Comparison of ENCODE assay signal across 1 cellular context in genomic region chr16:15643453-15644305, GRCh38.
TF ChIP-seq lines count a peak whose summit lies in the region.

No MANE protein-coding gene starts in this region.

TF ChIP-seq in K562, 482 proteins besides CTCF, POLR2A, EP300 and RAD21 (continued from another document):
- TF ChIP-seq CBX3 (IDR thresholded peaks at IDR 0.05; ENCODE audit: borderline replicate concordance in 1 of 2, low read length in 2 of 2) = no peak
- TF ChIP-seq NRF1 (conservative IDR thresholded peaks at IDR 0.05 in 1 of 2, IDR thresholded peaks at IDR 0.05 in 1 of 2) = no peak; a peak in 1 of 4 replicates
- no peak for TF ChIP-seq ZSCAN32 (CRISPR knock-in tag; IDR thresholded peaks at IDR 0.05)
- TF ChIP-seq FOXM1 (IDR thresholded peaks at IDR 0.05; ENCODE audit: low read depth) = peak; percentile 96
- no peak for TF ChIP-seq FOXM1 (CRISPR knock-in tag; IDR thresholded peaks at IDR 0.05; ENCODE audit: low read depth)
- TF ChIP-seq USF2 (CRISPR knock-in tag; IDR thresholded peaks at IDR 0.05) = peak; percentile 86
- peak; percentile 75; the same call in 1 of the 2 replicates for TF ChIP-seq C11orf30 (IDR thresholded peaks at IDR 0.05; ENCODE audit: low read depth)
- peak; percentile 70 for TF ChIP-seq POLR2H (tag; IDR thresholded peaks at IDR 0.05; ENCODE audit: low read depth)
- peak; percentile 65; the same call in 1 of the 2 replicates for TF ChIP-seq DMBX1 (CRISPR knock-in tag; IDR thresholded peaks at IDR 0.05; ENCODE audit: borderline replicate concordance)
- 0 out of 2 replicates have a peak, but pooled peaks have one; percentile 42 for TF ChIP-seq CREB3 (tag; conservative IDR thresholded peaks at IDR 0.05; ENCODE audit: low read depth)
- TF ChIP-seq SRF (CRISPR knock-in tag; IDR thresholded peaks at IDR 0.05) = no peak
- TF ChIP-seq CBFA2T2 (conservative IDR thresholded peaks at IDR 0.05) = peak; percentile 71
- peak; percentile 90 for TF ChIP-seq BRD9 (IDR thresholded peaks at IDR 0.05; ENCODE audit: low read depth, partially characterized antibody)
- no peak for TF ChIP-seq ZNF79 (CRISPR knock-in tag; IDR thresholded peaks at IDR 0.05; ENCODE audit: low read depth)
- TF ChIP-seq ZNF316 (IDR thresholded peaks at IDR 0.05) = peak; percentile 89
- TF ChIP-seq NFRKB (IDR thresholded peaks at IDR 0.05; ENCODE audit: low read depth) = peak; percentile 90
- TF ChIP-seq ZZZ3 (IDR thresholded peaks at IDR 0.05) = no peak
- TF ChIP-seq SAP30 (IDR thresholded peaks at IDR 0.05; ENCODE audit: borderline replicate concordance, insufficient read depth, low read depth, low read length, poor library complexity, severe bottlenecking) = peak; percentile 48
- TF ChIP-seq, protein P1, sequence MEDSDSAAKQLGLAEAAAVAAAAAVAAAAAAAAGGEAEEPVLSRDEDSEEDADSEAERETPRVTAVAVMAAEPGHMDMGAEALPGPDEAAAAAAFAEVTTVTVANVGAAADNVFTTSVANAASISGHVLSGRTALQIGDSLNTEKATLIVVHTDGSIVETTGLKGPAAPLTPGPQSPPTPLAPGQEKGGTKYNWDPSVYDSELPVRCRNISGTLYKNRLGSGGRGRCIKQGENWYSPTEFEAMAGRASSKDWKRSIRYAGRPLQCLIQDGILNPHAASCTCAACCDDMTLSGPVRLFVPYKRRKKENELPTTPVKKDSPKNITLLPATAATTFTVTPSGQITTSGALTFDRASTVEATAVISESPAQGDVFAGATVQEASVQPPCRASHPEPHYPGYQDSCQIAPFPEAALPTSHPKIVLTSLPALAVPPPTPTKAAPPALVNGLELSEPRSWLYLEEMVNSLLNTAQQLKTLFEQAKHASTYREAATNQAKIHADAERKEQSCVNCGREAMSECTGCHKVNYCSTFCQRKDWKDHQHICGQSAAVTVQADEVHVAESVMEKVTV (CRISPR knock-in tag; IDR thresholded peaks at IDR 0.05) = 0 out of 2 replicates have a peak, but pooled peaks have one; percentile 9
- TF ChIP-seq NCOA1 (IDR thresholded peaks at IDR 0.05; ENCODE audit: low read depth) = 0 out of 2 replicates have a peak, but pooled peaks have one; percentile 17
- peak; percentile 22 to 31; a peak in 1 of 4 replicates for TF ChIP-seq ARNT (IDR thresholded peaks at IDR 0.05)
- TF ChIP-seq ZNF639 (CRISPR knock-in tag; conservative IDR thresholded peaks at IDR 0.05 in 1 of 2, IDR thresholded peaks at IDR 0.05 in 1 of 2) = no peak
- TF ChIP-seq ZNF57 (CRISPR knock-in tag; IDR thresholded peaks at IDR 0.05) = no peak
- no peak for TF ChIP-seq SMAD3 (CRISPR knock-in tag; conservative IDR thresholded peaks at IDR 0.05)
- 0 out of 2 replicates have a peak, but pooled peaks have one; percentile 1 for TF ChIP-seq REST (CRISPR knock-in tag; IDR thresholded peaks at IDR 0.05; ENCODE audit: low read depth)
- no peak for TF ChIP-seq KDM1A (IDR thresholded peaks at IDR 0.05)
- 0 out of 2 replicates have a peak, but pooled peaks have one; percentile 16 for TF ChIP-seq HMBOX1 (IDR thresholded peaks at IDR 0.05)
- TF ChIP-seq, protein P2, sequence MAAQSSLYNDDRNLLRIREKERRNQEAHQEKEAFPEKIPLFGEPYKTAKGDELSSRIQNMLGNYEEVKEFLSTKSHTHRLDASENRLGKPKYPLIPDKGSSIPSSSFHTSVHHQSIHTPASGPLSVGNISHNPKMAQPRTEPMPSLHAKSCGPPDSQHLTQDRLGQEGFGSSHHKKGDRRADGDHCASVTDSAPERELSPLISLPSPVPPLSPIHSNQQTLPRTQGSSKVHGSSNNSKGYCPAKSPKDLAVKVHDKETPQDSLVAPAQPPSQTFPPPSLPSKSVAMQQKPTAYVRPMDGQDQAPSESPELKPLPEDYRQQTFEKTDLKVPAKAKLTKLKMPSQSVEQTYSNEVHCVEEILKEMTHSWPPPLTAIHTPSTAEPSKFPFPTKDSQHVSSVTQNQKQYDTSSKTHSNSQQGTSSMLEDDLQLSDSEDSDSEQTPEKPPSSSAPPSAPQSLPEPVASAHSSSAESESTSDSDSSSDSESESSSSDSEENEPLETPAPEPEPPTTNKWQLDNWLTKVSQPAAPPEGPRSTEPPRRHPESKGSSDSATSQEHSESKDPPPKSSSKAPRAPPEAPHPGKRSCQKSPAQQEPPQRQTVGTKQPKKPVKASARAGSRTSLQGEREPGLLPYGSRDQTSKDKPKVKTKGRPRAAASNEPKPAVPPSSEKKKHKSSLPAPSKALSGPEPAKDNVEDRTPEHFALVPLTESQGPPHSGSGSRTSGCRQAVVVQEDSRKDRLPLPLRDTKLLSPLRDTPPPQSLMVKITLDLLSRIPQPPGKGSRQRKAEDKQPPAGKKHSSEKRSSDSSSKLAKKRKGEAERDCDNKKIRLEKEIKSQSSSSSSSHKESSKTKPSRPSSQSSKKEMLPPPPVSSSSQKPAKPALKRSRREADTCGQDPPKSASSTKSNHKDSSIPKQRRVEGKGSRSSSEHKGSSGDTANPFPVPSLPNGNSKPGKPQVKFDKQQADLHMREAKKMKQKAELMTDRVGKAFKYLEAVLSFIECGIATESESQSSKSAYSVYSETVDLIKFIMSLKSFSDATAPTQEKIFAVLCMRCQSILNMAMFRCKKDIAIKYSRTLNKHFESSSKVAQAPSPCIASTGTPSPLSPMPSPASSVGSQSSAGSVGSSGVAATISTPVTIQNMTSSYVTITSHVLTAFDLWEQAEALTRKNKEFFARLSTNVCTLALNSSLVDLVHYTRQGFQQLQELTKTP (IDR thresholded peaks at IDR 0.05; ENCODE audit: low read depth in 1 of 2, partially characterized antibody in 2 of 2) = peak in 1 of 2 experiments; percentile 59
- no peak for TF ChIP-seq ZNF12 (CRISPR knock-in tag; IDR thresholded peaks at IDR 0.05)
- no peak for TF ChIP-seq ATF1 (CRISPR knock-in tag; IDR thresholded peaks at IDR 0.05)
- peak; percentile 47; the same call in 1 of the 2 replicates for TF ChIP-seq ATF1 (tag; IDR thresholded peaks at IDR 0.05)
- TF ChIP-seq MYC (IDR thresholded peaks at IDR 0.05; ENCODE audit: low read depth, low read length) = peak; percentile 18; the same call in 1 of the 2 replicates
- peak; percentile 78; the same call in 1 of the 2 replicates for TF ChIP-seq MYC (CRISPR knock-in tag; IDR thresholded peaks at IDR 0.05; ENCODE audit: borderline replicate concordance, low read depth)
- 0 out of 2 replicates have a peak, but pooled peaks have one; percentile 17 for TF ChIP-seq TEAD2 (tag; IDR thresholded peaks at IDR 0.05)
- 0 out of 2 replicates have a peak, but pooled peaks have one; percentile 11 for TF ChIP-seq ZEB2 (IDR thresholded peaks at IDR 0.05)
- 0 out of 4 replicates have a peak, but pooled peaks of 1 of the 2 experiments have one; percentile 39 for TF ChIP-seq UBTF (IDR thresholded peaks at IDR 0.05; ENCODE audit: borderline replicate concordance in 1 of 2, low read depth in 2 of 2, low read length in 2 of 2)
- TF ChIP-seq ZNF140 (CRISPR knock-in tag; IDR thresholded peaks at IDR 0.05) = no peak
- peak; percentile 31; the same call in 1 of the 2 replicates for TF ChIP-seq ATF3 (IDR thresholded peaks at IDR 0.05)
- no peak for TF ChIP-seq ATF3 (CRISPR knock-in tag; conservative IDR thresholded peaks at IDR 0.05)
- no peak for TF ChIP-seq NCOA2 (IDR thresholded peaks at IDR 0.05; ENCODE audit: partially characterized antibody in 2 of 2)
- 0 out of 2 replicates have a peak, but pooled peaks have one; percentile 52 for TF ChIP-seq ZNF644 (tag; IDR thresholded peaks at IDR 0.05; ENCODE audit: low read depth)
- TF ChIP-seq HDAC6 (IDR thresholded peaks at IDR 0.05; ENCODE audit: low read depth, low read length) = no peak
- TF ChIP-seq NFIX (CRISPR knock-in tag; IDR thresholded peaks at IDR 0.05; ENCODE audit: low read depth) = no peak
- TF ChIP-seq MAFF (IDR thresholded peaks at IDR 0.05; ENCODE audit: low read length) = peak; percentile 13; the same call in 1 of the 2 replicates
